ENCODE assay signal across 23 cellular contexts in the genomic region with DNA sequence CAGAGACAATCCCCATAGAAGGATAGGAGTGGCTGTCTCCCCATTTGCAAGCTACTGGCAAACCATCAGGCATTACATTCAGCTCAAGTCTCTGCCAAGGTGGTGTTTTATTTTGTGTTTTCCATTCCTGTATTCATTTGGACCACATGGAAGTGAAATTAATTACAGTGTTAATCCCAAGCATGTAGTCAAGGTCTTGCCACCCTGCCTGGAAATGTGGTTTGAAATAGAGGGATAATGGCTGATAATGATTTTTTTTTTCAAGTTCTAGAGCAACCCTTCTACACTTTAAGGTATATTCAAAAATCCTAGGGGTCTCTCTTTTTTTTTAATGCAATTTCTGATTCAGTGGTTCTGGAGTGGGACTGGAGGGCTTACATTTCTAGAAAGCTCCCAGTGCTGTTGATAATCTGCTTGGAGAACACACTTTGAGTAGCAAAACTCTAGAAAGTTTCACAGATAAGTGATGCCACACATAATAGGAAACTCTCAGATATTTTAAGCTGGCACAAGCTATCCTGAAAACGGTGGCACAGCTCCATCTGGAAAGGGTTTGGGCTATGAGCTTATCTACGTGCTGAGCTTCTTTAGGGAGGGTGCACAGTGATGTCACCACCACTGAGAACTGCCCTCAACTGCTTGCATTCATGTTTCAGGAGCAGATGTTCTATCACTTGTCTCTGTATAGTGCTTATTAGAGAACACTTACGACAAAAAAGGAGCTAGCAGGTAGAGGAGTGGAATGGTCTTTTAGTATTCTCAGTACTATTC. TPM values are rescaled to one million over a fixed set of nuclear protein-coding genes. Genes with fewer than 3 reads are reported as not detected.
A peak's percentile ranks its signal among the peaks of the same experiment; 100 is the strongest.
DNase-seq lines count a peak whose midpoint lies in the region; TF ChIP-seq lines count a peak whose summit lies in the region.
"Had no signal": no experiment of that assay in that cellular context is flagged by ENCODE, and none has a peak within 500 bp of the region (broad histone marks: within the 10 kb centered on the region; RNA-seq: fewer than 3 reads in every experiment).

No MANE protein-coding gene starts in this region.

- H3K36me3 ChIP-seq in MG63 (no peaks in the 10 kb centered on the region), right atrium auricular region (no peaks in the 10 kb centered on the region), stomach smooth muscle (ENCODE audit: control insufficient read depth in 2 of 2, insufficient read depth in 2 of 2, low read length in 2 of 2) (no peaks in the 10 kb centered on the region)
- H3K36me3 ChIP-seq: cardiac muscle cell, HAP-1 had no signal

- H3K27me3 ChIP-seq in MG63 (no peaks in the 10 kb centered on the region), dorsolateral prefrontal cortex (no peaks in the 10 kb centered on the region), right atrium auricular region (no peaks in the 10 kb centered on the region), stomach smooth muscle (ENCODE audit: control insufficient read depth in 1 of 2, insufficient read depth in 2 of 2, low read length in 2 of 2) (no peaks in the 10 kb centered on the region)
- H3K27me3 ChIP-seq: cardiac muscle cell, foreskin keratinocyte, testis had no signal

- DNase-seq in MG63 (peak; percentile 80), dorsolateral prefrontal cortex (peak in 5 of 10 donors; percentile 48 to 80 (median 58)), right atrium auricular region (ENCODE audit: low spot score) (no peak), glomerular visceral epithelial cell (ENCODE audit: extremely low spot score) (no peak), posterior vena cava (ENCODE audit: low spot score) (no peak), NCI-H510A treated with DMSO at 0.1 percent for 48 hours (lab: John Stamatoyannopoulos, UW) (no peak), kidney tubule cell (ENCODE audit: low spot score) (no peak)
- DNase-seq: activated naive CD4-positive, alpha-beta T cell; activated T-cell treated with anti-CD3 and anti-CD28 coated beads, Interleukin-2, amount 50 U/mL, for 1 hour; CD4-positive, alpha-beta memory T cell; DMS53; foreskin keratinocyte; KBM-7; kidney; NCI-H1694; PC-9; SIG-M5; stimulated activated CD4-positive, alpha-beta T cell treated with anti-CD3 and anti-CD28 coated beads, Interleukin-1b, Interleukin-23, amount 100 ng/mL, for 48 hours; testis had no signal

- no peak overlapping the region for H3K4me3 ChIP-seq in MG63
- peak overlapping the region in 18 of 59 donors; percentile 2 to 40 (median 16) for H3K4me3 ChIP-seq in dorsolateral prefrontal cortex
- H3K4me3 ChIP-seq in right atrium auricular region = no peak overlapping the region
- H3K4me3 ChIP-seq in stomach smooth muscle (ENCODE audit: low read length in 2 of 2) = no peak overlapping the region
- H3K4me3 ChIP-seq: cardiac muscle cell, HAP-1, PC-9, skin epidermis, testis had no signal

- H3K27ac ChIP-seq in dorsolateral prefrontal cortex (peak overlapping the region in 57 of 59 donors; percentile 16 to 100 (median 93)), right atrium auricular region (peak overlapping the region; percentile 48 to 65), stomach smooth muscle (ENCODE audit: low read length) (peak overlapping the region; percentile 46)
- H3K27ac ChIP-seq: foreskin keratinocyte, PC-9, skin epidermis, testis had no signal

- H3K4me1 ChIP-seq in right atrium auricular region = peaks cover 0 to 68% of the 10 kb centered on the region in 2 donors
- H3K4me1 ChIP-seq in stomach smooth muscle (ENCODE audit: control insufficient read depth, insufficient read depth, low read length) = peaks cover 66% of the 10 kb centered on the region
- H3K4me1 ChIP-seq: testis had no signal

- H3K9me3 ChIP-seq in MG63 = no peaks in the 10 kb centered on the region
- no peaks in the 10 kb centered on the region for H3K9me3 ChIP-seq in right atrium auricular region
- H3K9me3 ChIP-seq in stomach smooth muscle (ENCODE audit: control insufficient read depth in 2 of 2, low read length in 2 of 2) = no peaks in the 10 kb centered on the region
- H3K9me3 ChIP-seq: testis had no signal

- TF ChIP-seq CTCF in dorsolateral prefrontal cortex (IDR thresholded peaks at IDR 0.05 in 54 of 56, conservative IDR thresholded peaks at IDR 0.05 in 2 of 56; ENCODE audit: low read depth in 1 of 56, partially characterized antibody in 56 of 56) (no peak), right atrium auricular region (IDR thresholded peaks at IDR 0.05) (no peak)

- no peak overlapping the region for H3K9ac ChIP-seq in stomach smooth muscle (ENCODE audit: low read length in 2 of 2)

- intact Hi-C loops in dorsolateral prefrontal cortex (cut with DNase I) (loop anchor here in 1 of 2 donors (5.0 to 10.0 kb wide), 3 partner anchors 34 to 376 kb away; a partner anchor contains a TSS), posterior vena cava (cut with DNase I) (no loop called here)

RNA-seq across cellular contexts. Expression of a gene that starts 8.9 kb away (rescaled TPM):
- total RNA-seq in MG63 (2014; rRNA removed; shearing (Covaris generic); ENCODE audit: low replicate concordance) = 0.43 and 3.7 TPM in 2 replicates
- 100 to 1,000 TPM in 47 of 120 experiments, 10 to 100 TPM in 73; 43.3 to 151 (median 93.9) TPM for total RNA-seq in dorsolateral prefrontal cortex
- total RNA-seq in right atrium auricular region = 10 to 100 TPM; 88.7 to 96.5 TPM
- 1 to 10 TPM; 6.7 to 9.2 TPM for total RNA-seq in posterior vena cava
- total RNA-seq: CD4-positive, alpha-beta memory T cell had no signal
